15 cellular contexts compared by ENCODE assay signal in the genomic region with DNA sequence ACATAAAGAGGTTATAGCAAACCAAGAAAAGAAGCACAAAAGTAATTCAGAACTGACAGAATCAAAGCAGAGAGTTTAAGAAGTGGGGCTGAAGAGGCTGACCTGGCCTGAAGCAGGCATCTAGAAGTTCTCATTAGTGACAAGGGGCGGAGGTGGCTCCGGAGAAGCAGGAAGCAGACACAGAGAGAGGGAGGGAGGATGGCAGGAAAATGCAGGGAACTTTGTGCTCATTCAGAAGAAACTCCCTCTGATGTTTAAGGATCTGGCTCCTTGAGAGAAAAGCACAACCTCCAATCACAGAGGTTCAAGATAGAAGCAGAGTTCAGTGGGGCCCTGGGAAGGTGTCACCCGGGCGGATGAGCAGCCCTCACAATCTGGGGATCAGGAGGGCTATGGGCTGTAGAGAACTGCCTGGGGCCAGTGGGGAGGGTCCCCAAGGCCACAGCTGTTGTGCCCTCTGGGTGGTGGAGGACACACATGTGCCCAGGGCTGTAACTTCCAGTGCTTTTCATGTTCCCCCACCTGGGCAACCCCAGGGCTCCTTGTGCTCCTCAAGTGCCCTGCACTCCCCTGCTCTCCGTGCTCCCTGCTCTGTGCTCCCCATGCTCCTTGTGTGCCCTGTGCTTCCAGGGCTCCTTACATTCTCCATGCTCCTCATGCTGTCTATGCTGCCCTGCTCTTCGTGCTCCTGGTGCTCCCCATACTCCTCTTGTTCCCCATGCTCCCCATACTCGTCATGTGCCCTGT. TPM values are rescaled to one million over a fixed set of nuclear protein-coding genes. Genes with fewer than 3 reads are reported as not detected.
DNase-seq lines count a peak whose midpoint lies in the region; ATAC-seq and TF ChIP-seq lines count a peak whose summit lies in the region.
"Had no signal": no experiment of that assay in that cellular context is flagged by ENCODE, and none has a peak within 500 bp of the region (broad histone marks: within the 10 kb centered on the region; RNA-seq: fewer than 3 reads in every experiment).

No MANE protein-coding gene starts in this region.

- H3K4me2 ChIP-seq in BLaER1 treated with 17β-estradiol and CSF1 and Interleukin-3, amounts not matched to agents 10 nM and 100 nM: peak overlapping the region in 10 of 11 experiments; percentile 5 to 65 (median 56); a peak in 18 of 22 replicates
- H3K4me2 ChIP-seq: hepatocyte had no signal

- no peaks in the 10 kb centered on the region for H3K36me3 ChIP-seq in BLaER1 treated with 17β-estradiol and CSF1 and Interleukin-3, amounts not matched to agents 10 nM and 100 nM
- H3K36me3 ChIP-seq in tibial nerve: no peaks in the 10 kb centered on the region
- H3K36me3 ChIP-seq: brain microvascular endothelial cell, thyroid gland had no signal

- ATAC-seq in GM19397 (IDR thresholded peaks at IDR 0.05; ENCODE audit: unreplicated experiment): no peak
- ATAC-seq in GM21528 (IDR thresholded peaks at IDR 0.05; ENCODE audit: low FRiP score, unreplicated experiment): no peak
- ATAC-seq: left lobe of liver had no signal

- TF ChIP-seq POLR2A in tibial nerve (IDR thresholded peaks at IDR 0.05): no peak

- H3K27ac Mint-ChIP-seq in activated CD4-positive, alpha-beta memory T cell treated with anti-CD3 and anti-CD28 coated beads, Interleukin-2, amount 10 ng/mL, durations not matched to agents 7 days and 5 days: no peak overlapping the region
- H3K27ac Mint-ChIP-seq in nephron progenitor cell: peak overlapping the region; percentile 33
- H3K27ac Mint-ChIP-seq: activated naive CD4-positive, alpha-beta T cell treated with anti-CD3 and anti-CD28 coated beads for 36 hours had no signal

- no peak overlapping the region for H3K4me3 ChIP-seq in BLaER1 treated with 17β-estradiol and CSF1 and Interleukin-3, amounts not matched to agents 10 nM and 100 nM
- H3K4me3 ChIP-seq in tibial nerve: no peak overlapping the region
- H3K4me3 ChIP-seq: hepatocyte, thyroid gland had no signal

- peaks cover 0 to 50% (median 30%) of the 10 kb centered on the region in 11 experiments; a peak in 15 of 22 replicates for H4K20me1 ChIP-seq in BLaER1 treated with 17β-estradiol and CSF1 and Interleukin-3, amounts not matched to agents 10 nM and 100 nM

- H3K9me3 ChIP-seq in BLaER1 treated with 17β-estradiol and CSF1 and Interleukin-3, amounts not matched to agents 10 nM and 100 nM (replicated peaks in 1 of 11): no peaks in the 10 kb centered on the region
- no peaks in the 10 kb centered on the region for H3K9me3 ChIP-seq in tibial nerve
- H3K9me3 ChIP-seq: thyroid gland had no signal

- H3K27me3 Mint-ChIP-seq in activated CD4-positive, alpha-beta memory T cell treated with anti-CD3 and anti-CD28 coated beads, Interleukin-2, amount 10 ng/mL, durations not matched to agents 7 days and 5 days: peaks cover 55% of the 10 kb centered on the region
- peaks cover 4% of the 10 kb centered on the region for H3K27me3 Mint-ChIP-seq in nephron progenitor cell (ENCODE audit: low read depth, poor library complexity)

- H3K36me3 Mint-ChIP-seq in activated CD4-positive, alpha-beta memory T cell treated with anti-CD3 and anti-CD28 coated beads, Interleukin-2, amount 10 ng/mL, durations not matched to agents 7 days and 5 days (ENCODE audit: low read depth): no peaks in the 10 kb centered on the region
- peaks cover 5% of the 10 kb centered on the region for H3K36me3 Mint-ChIP-seq in nephron progenitor cell (ENCODE audit: low read depth)

- DNase-seq in HT-29 (ENCODE audit: low spot score) (peak; percentile 76), nephron progenitor cell (no peak), tibial nerve (ENCODE audit: low spot score in 2 of 2) (no peak), cerebellar cortex (ENCODE audit: low spot score) (no peak)
- DNase-seq in activated CD4-positive, alpha-beta memory T cell treated with anti-CD3 and anti-CD28 coated beads, Interleukin-2, amount 10 ng/mL, durations not matched to agents 7 days and 5 days: peak; percentile 15
- DNase-seq: activated naive CD4-positive, alpha-beta T cell treated with anti-CD3 and anti-CD28 coated beads for 36 hours; brain microvascular endothelial cell; DMS153; thyroid gland had no signal

- TF ChIP-seq EP300 in tibial nerve (IDR thresholded peaks at IDR 0.05): no peak

- H3K4me1 Mint-ChIP-seq in activated CD4-positive, alpha-beta memory T cell treated with anti-CD3 and anti-CD28 coated beads, Interleukin-2, amount 10 ng/mL, durations not matched to agents 7 days and 5 days: no peaks in the 10 kb centered on the region
- H3K4me1 Mint-ChIP-seq in nephron progenitor cell: peaks cover 50% of the 10 kb centered on the region

- TF ChIP-seq CTCF in nephron progenitor cell (IDR thresholded peaks at IDR 0.05) (no peak), tibial nerve (IDR thresholded peaks at IDR 0.05) (no peak)

- H3K27ac ChIP-seq in BLaER1 treated with 17β-estradiol and CSF1 and Interleukin-3, amounts not matched to agents 10 nM and 100 nM: no peak overlapping the region
- H3K27ac ChIP-seq in tibial nerve: no peak overlapping the region
- H3K27ac ChIP-seq: brain microvascular endothelial cell, hepatocyte, thyroid gland, VCaP had no signal

- H3K4me1 ChIP-seq in BLaER1 treated with 17β-estradiol and CSF1 and Interleukin-3, amounts not matched to agents 10 nM and 100 nM: peaks cover 19 to 46% (median 42%) of the 10 kb centered on the region in 10 experiments
- peaks cover 0 to 22% (median 0%) of the 10 kb centered on the region in 4 donors for H3K4me1 ChIP-seq in tibial nerve
- H3K4me1 ChIP-seq: thyroid gland had no signal

- no peak overlapping the region for H3K4me3 Mint-ChIP-seq in activated CD4-positive, alpha-beta memory T cell treated with anti-CD3 and anti-CD28 coated beads, Interleukin-2, amount 10 ng/mL, durations not matched to agents 7 days and 5 days
- H3K4me3 Mint-ChIP-seq in nephron progenitor cell: no peak overlapping the region
- H3K4me3 Mint-ChIP-seq: activated naive CD4-positive, alpha-beta T cell treated with anti-CD3 and anti-CD28 coated beads for 36 hours had no signal

- no peak overlapping the region for H3K9ac ChIP-seq in BLaER1 treated with 17β-estradiol and CSF1 and Interleukin-3, amounts not matched to agents 10 nM and 100 nM

- no peaks in the 10 kb centered on the region for H3K9me3 Mint-ChIP-seq in activated CD4-positive, alpha-beta memory T cell treated with anti-CD3 and anti-CD28 coated beads, Interleukin-2, amount 10 ng/mL, durations not matched to agents 7 days and 5 days
- H3K9me3 Mint-ChIP-seq in nephron progenitor cell: peaks cover 5% of the 10 kb centered on the region
- H3K9me3 Mint-ChIP-seq: activated naive CD4-positive, alpha-beta T cell treated with anti-CD3 and anti-CD28 coated beads for 36 hours had no signal

- POLR2A ChIA-PET in activated CD4-positive, alpha-beta memory T cell treated with anti-CD3 and anti-CD28 coated beads, Interleukin-2, amount 10 ng/mL, durations not matched to agents 7 days and 5 days (lab: Charles Lee): no interaction called here

- CTCF ChIA-PET in activated CD4-positive, alpha-beta memory T cell treated with anti-CD3 and anti-CD28 coated beads, Interleukin-2, amount 10 ng/mL, durations not matched to agents 7 days and 5 days (lab: Charles Lee): no interaction called here

- 67 to 72% methylated on average over 7 of the region's 7 CpGs for WGBS in tibial nerve, 2 donors

- H3K27me3 ChIP-seq in BLaER1 treated with 17β-estradiol and CSF1 and Interleukin-3, amounts not matched to agents 10 nM and 100 nM: peaks cover 57 to 81% (median 74%) of the 10 kb centered on the region in 11 experiments
- peaks cover 0 to 42% of the 10 kb centered on the region in 2 donors for H3K27me3 ChIP-seq in tibial nerve
- H3K27me3 ChIP-seq: thyroid gland had no signal

RNA-seq across cellular contexts. Expression of a gene that starts 51.4 kb away (rescaled TPM):
- total RNA-seq in HT-29 (2014; rRNA removed; shearing (Covaris generic)): 73.9 and 81.7 TPM in 2 replicates
- total RNA-seq in activated CD4-positive, alpha-beta memory T cell treated with anti-CD3 and anti-CD28 coated beads, Interleukin-2, amount 10 ng/mL, durations not matched to agents 7 days and 5 days: 10 to 100 TPM; 26.6 to 28.8 TPM
- total RNA-seq in tibial nerve: 1 to 10 TPM in 1 of 4 donors, under 1 TPM in 3; 0.30 to 1.3 (median 0.52) TPM

RNA-seq across cellular contexts. Expression of a gene that starts 51.4 kb away (rescaled TPM):
- 87.6 and 111 TPM in 2 replicates for total RNA-seq in HT-29 (2014; rRNA removed; shearing (Covaris generic))
- 10 to 100 TPM; 52.3 to 54.0 TPM for total RNA-seq in activated CD4-positive, alpha-beta memory T cell treated with anti-CD3 and anti-CD28 coated beads, Interleukin-2, amount 10 ng/mL, durations not matched to agents 7 days and 5 days
- total RNA-seq in tibial nerve: 10 to 100 TPM; 35.8 to 55.3 (median 49.0) TPM

Comparison
In these comparisons a context has a peak if more than half of its experiments do, and no peak if none do; other contexts are left out.
1. DNase-seq: peak in HT-29 (single experiment) and activated CD4-positive, alpha-beta memory T cell treated with anti-CD3 and anti-CD28 coated beads, Interleukin-2, amount 10 ng/mL, durations not matched to agents 7 days and 5 days (single experiment); none in nephron progenitor cell (single experiment), tibial nerve (0 of 2) and cerebellar cortex (single experiment).
2. RNA of a gene that starts 51.4 kb away (total RNA-seq): 73.9 to 81.7 TPM in HT-29 and 26.6 to 28.8 TPM in activated CD4-positive, alpha-beta memory T cell treated with anti-CD3 and anti-CD28 coated beads, Interleukin-2, amount 10 ng/mL, durations not matched to agents 7 days and 5 days; 0.30 to 1.3 TPM in tibial nerve; every median in the first group is over 10 times any median in the second.